Comparison of ENCODE assay signal across 15 cellular contexts in the genomic region with DNA sequence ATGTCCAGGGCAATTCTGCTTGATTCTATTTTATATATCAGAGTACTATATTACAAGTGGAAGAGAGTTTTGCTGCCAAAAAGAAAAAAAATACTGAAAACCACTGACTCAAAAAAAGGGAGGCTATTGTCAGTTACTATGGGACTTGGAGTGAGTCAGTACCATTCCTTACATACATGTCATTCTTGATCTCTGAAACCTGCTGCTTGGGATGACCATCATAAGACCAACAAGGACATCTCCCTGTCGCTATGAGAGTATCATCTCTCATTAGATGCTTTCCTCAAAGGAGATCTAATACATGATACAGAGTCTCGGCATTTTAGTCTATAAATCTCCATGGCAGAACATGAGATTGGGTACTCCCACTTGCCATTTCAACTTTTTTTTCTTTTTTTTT. TPM values are rescaled to one million over a fixed set of nuclear protein-coding genes. Genes with fewer than 3 reads are reported as not detected.
DNase-seq lines count a peak whose midpoint lies in the region; ATAC-seq, FAIRE-seq and TF ChIP-seq lines count a peak whose summit lies in the region.
"Had no signal": no experiment of that assay in that cellular context is flagged by ENCODE, and none has a peak within 500 bp of the region (broad histone marks: within the 10 kb centered on the region; RNA-seq: fewer than 3 reads in every experiment).

No MANE protein-coding gene starts in this region.

- H3K27me3 Mint-ChIP-seq in activated CD4-positive, alpha-beta memory T cell treated with anti-CD3 and anti-CD28 coated beads for 36 hours: no peaks in the 10 kb centered on the region

- H3K4me3 ChIP-seq in keratinocyte (ENCODE audit: control insufficient read depth in 2 of 3, extremely low read depth in 1 of 3, insufficient read depth in 2 of 3, low read depth in 1 of 3, low read length in 3 of 3) (no peak overlapping the region), gastroesophageal sphincter (no peak overlapping the region)
- H3K4me3 ChIP-seq: adrenal gland, uterus had no signal

- H3K4me1 ChIP-seq in keratinocyte (ENCODE audit: control insufficient read depth, extremely low read depth, insufficient read depth, low read length) (no peaks in the 10 kb centered on the region), gastroesophageal sphincter (no peaks in the 10 kb centered on the region)
- H3K4me1 ChIP-seq: adrenal gland, BE2C, parathyroid adenoma, uterus had no signal

- H3K27me3 ChIP-seq in keratinocyte (ENCODE audit: control insufficient read depth, extremely low read depth, insufficient read depth, low read length) (no peaks in the 10 kb centered on the region), gastroesophageal sphincter (no peaks in the 10 kb centered on the region)
- H3K27me3 ChIP-seq: adrenal gland, BE2C, uterus had no signal

- peaks cover 11 to 23% of the 10 kb centered on the region in 2 experiments for H3K36me3 ChIP-seq in keratinocyte (ENCODE audit: control insufficient read depth in 2 of 2, extremely low read depth in 1 of 2, insufficient read depth in 2 of 2, low read length in 2 of 2)
- H3K36me3 ChIP-seq in gastroesophageal sphincter: peaks cover 0 to 76% of the 10 kb centered on the region in 2 donors
- H3K36me3 ChIP-seq: BE2C, uterus had no signal

- TF ChIP-seq POLR2A in gastroesophageal sphincter (IDR thresholded peaks at IDR 0.05): no peak

- H3K9ac ChIP-seq in keratinocyte (ENCODE audit: control insufficient read depth, extremely low read depth, insufficient read depth, low read length): no peak overlapping the region
- H3K9ac ChIP-seq: parathyroid adenoma had no signal

- peaks cover 31% of the 10 kb centered on the region for H3K36me3 Mint-ChIP-seq in activated CD4-positive, alpha-beta memory T cell treated with anti-CD3 and anti-CD28 coated beads for 36 hours

- H3K9me3 Mint-ChIP-seq in activated CD4-positive, alpha-beta memory T cell treated with anti-CD3 and anti-CD28 coated beads for 36 hours: no peaks in the 10 kb centered on the region
- H3K9me3 Mint-ChIP-seq: WTC11 had no signal

- H3K79me2 ChIP-seq in keratinocyte (ENCODE audit: control insufficient read depth, insufficient read depth, low read length): no peaks in the 10 kb centered on the region
- H3K79me2 ChIP-seq: parathyroid adenoma had no signal

- POLR2A ChIA-PET in activated CD4-positive, alpha-beta memory T cell treated with anti-CD3 and anti-CD28 coated beads for 36 hours (lab: Charles Lee): no interaction called here

- no peak overlapping the region for H3K27ac ChIP-seq in keratinocyte (ENCODE audit: control insufficient read depth, insufficient read depth, low read length)
- H3K27ac ChIP-seq in gastroesophageal sphincter: no peak overlapping the region
- H3K27ac ChIP-seq: adrenal gland, parathyroid adenoma, uterus had no signal

- H3K4me2 ChIP-seq in keratinocyte (ENCODE audit: control insufficient read depth, extremely low read depth, insufficient read depth, low read depth, low read length): no peak overlapping the region

- FAIRE-seq in keratinocyte (lab: Jason Lieb, UNC): no peak

- 93 to 94% methylated on average over 2 of the region's 2 CpGs for WGBS in gastroesophageal sphincter (ENCODE audit: low coverage in 1 of 2), 2 donors

- DNase-seq in ACHN: peak; percentile 87
- DNase-seq in HS-27A (ENCODE audit: low read depth): peak; percentile 92
- peak; percentile 85 for DNase-seq in astrocyte of the hippocampus (ENCODE audit: low read depth, low spot score)
- DNase-seq in keratinocyte (ENCODE audit: low read depth, low spot score): peak; percentile 19
- no peak for DNase-seq in epidermal melanocyte (ENCODE audit: insufficient read length, low spot score)
- no peak for DNase-seq in activated CD4-positive, alpha-beta memory T cell treated with anti-CD3 and anti-CD28 coated beads for 36 hours
- DNase-seq in NCI-H1436 treated with DMSO at 0.1 percent for 48 hours (lab: John Stamatoyannopoulos, UW): no peak
- DNase-seq: adrenal gland; BE2C; effector memory CD4-positive, alpha-beta T cell; NCI-H1930; uterus had no signal

- H3K9me3 ChIP-seq in keratinocyte (ENCODE audit: control insufficient read depth, low read depth, low read length) (no peaks in the 10 kb centered on the region), gastroesophageal sphincter (no peaks in the 10 kb centered on the region)
- H3K9me3 ChIP-seq: adrenal gland, BE2C, uterus had no signal

- no peak overlapping the region for H3K4me3 Mint-ChIP-seq in activated CD4-positive, alpha-beta memory T cell treated with anti-CD3 and anti-CD28 coated beads for 36 hours
- H3K4me3 Mint-ChIP-seq: WTC11 had no signal

- no peak for ATAC-seq in gastroesophageal sphincter
- ATAC-seq: WTC11 had no signal

- no peaks in the 10 kb centered on the region for H3K4me1 Mint-ChIP-seq in activated CD4-positive, alpha-beta memory T cell treated with anti-CD3 and anti-CD28 coated beads for 36 hours (ENCODE audit: low read depth)
- H3K4me1 Mint-ChIP-seq: WTC11 had no signal

- dilution Hi-C loops in keratinocyte (cut with MboI; ENCODE audit: extremely low pct_ligation_motif_present, low sequenced_read_pairs): no loop called here

- H3K27ac Mint-ChIP-seq in activated CD4-positive, alpha-beta memory T cell treated with anti-CD3 and anti-CD28 coated beads for 36 hours: no peak overlapping the region
- H3K27ac Mint-ChIP-seq: WTC11 had no signal

- TF ChIP-seq EP300 in gastroesophageal sphincter (IDR thresholded peaks at IDR 0.05): no peak

- intact Hi-C loops in activated CD4-positive, alpha-beta memory T cell treated with anti-CD3 and anti-CD28 coated beads for 36 hours (cut with micrococcal nuclease): no loop called here

- no peaks in the 10 kb centered on the region for H3K9me1 ChIP-seq in keratinocyte (ENCODE audit: control insufficient read depth, extremely low read depth, insufficient read depth, low read length)

- in situ Hi-C loops in ACHN (cut with HindIII; ENCODE audit: low pct_ligation_motif_present, low pct_unique_long_range_greater_than_20kb, low sequenced_read_pairs): no loop called here

- TF ChIP-seq CTCF in keratinocyte (optimal IDR thresholded peaks at IDR 0.05 in 1 of 3, IDR thresholded peaks at IDR 0.05 in 1 of 3, conservative IDR thresholded peaks at IDR 0.05 in 1 of 3; ENCODE audit: extremely low read depth in 1 of 3, insufficient read depth in 2 of 3, low read length in 3 of 3): no peak
- TF ChIP-seq CTCF in gastroesophageal sphincter (IDR thresholded peaks at IDR 0.05): no peak

- no peaks in the 10 kb centered on the region for H4K20me1 ChIP-seq in keratinocyte (ENCODE audit: control insufficient read depth, extremely low read depth, insufficient read depth, low read length)

- CTCF ChIA-PET in activated CD4-positive, alpha-beta memory T cell treated with anti-CD3 and anti-CD28 coated beads for 36 hours (lab: Charles Lee): no interaction called here

- H2AFZ ChIP-seq in keratinocyte (ENCODE audit: control insufficient read depth, low read length): no peak overlapping the region
- H2AFZ ChIP-seq: parathyroid adenoma had no signal

RNA-seq across cellular contexts. Expression of gene INPP5B, which starts 11.8 kb away (rescaled TPM):
- polyA plus RNA-seq in keratinocyte: 3.4 to 6.4 TPM (median 6.0 TPM) in 3 replicates
- polyA plus RNA-seq in keratinocyte (2011; ENCODE audit: low read depth): 3.0 TPM
- 2.3 and 3.9 TPM in 2 replicates for polyA plus RNA-seq in keratinocyte (2011; cell fraction: cytosol; rRNA removed)
- 5.8 and 6.3 TPM in 2 replicates for polyA plus RNA-seq in keratinocyte (2011; cell fraction: nucleus; rRNA removed)
- 3.0 and 4.1 TPM in 2 replicates for polyA plus RNA-seq in keratinocyte (2012; ENCODE audit: low replicate concordance)
- polyA minus RNA-seq in keratinocyte: 3.5 to 5.9 TPM (median 5.2 TPM) in 3 replicates
- 3.3 TPM for polyA minus RNA-seq in keratinocyte (2011; cell fraction: cytosol; rRNA and poly(A)+ RNA removed)
- 3.0 and 6.7 TPM in 2 replicates for polyA minus RNA-seq in keratinocyte (2011; cell fraction: nucleus; rRNA and poly(A)+ RNA removed)
- total RNA-seq in activated CD4-positive, alpha-beta memory T cell treated with anti-CD3 and anti-CD28 coated beads for 36 hours: 10 to 100 TPM; 24.3 to 24.4 TPM
- total RNA-seq in gastroesophageal sphincter: 10 to 100 TPM; 32.6 to 80.8 (median 37.7) TPM

RNA-seq across cellular contexts. Expression of gene SF3A3, which starts 31.1 kb away (rescaled TPM):
- polyA plus RNA-seq in keratinocyte: 26.4 to 47.0 TPM (median 44.5 TPM) in 3 replicates
- 125 TPM for polyA plus RNA-seq in keratinocyte (2011; ENCODE audit: low read depth)
- polyA plus RNA-seq in keratinocyte (2011; cell fraction: cytosol; rRNA removed): 27.8 and 45.9 TPM in 2 replicates
- 37.7 and 48.5 TPM in 2 replicates for polyA plus RNA-seq in keratinocyte (2011; cell fraction: nucleus; rRNA removed)
- 30.4 and 59.0 TPM in 2 replicates for polyA plus RNA-seq in keratinocyte (2012; ENCODE audit: low replicate concordance)
- polyA minus RNA-seq in keratinocyte: 7.8 to 38.2 TPM (median 21.6 TPM) in 3 replicates
- 37.4 TPM for polyA minus RNA-seq in keratinocyte (2011; cell fraction: cytosol; rRNA and poly(A)+ RNA removed)
- polyA minus RNA-seq in keratinocyte (2011; cell fraction: nucleus; rRNA and poly(A)+ RNA removed): 19.1 and 28.4 TPM in 2 replicates
- total RNA-seq in activated CD4-positive, alpha-beta memory T cell treated with anti-CD3 and anti-CD28 coated beads for 36 hours: 10 to 100 TPM; 93.5 to 94.4 TPM
- 10 to 100 TPM; 44.0 to 61.9 (median 50.9) TPM for total RNA-seq in gastroesophageal sphincter

RNA-seq across cellular contexts. Expression of gene FHL3, which starts 46.6 kb away (rescaled TPM):
- 5.1 to 24.6 TPM (median 5.2 TPM) in 3 replicates for polyA plus RNA-seq in keratinocyte
- polyA plus RNA-seq in keratinocyte (2011; ENCODE audit: low read depth): 6.6 TPM
- 9.0 and 16.5 TPM in 2 replicates for polyA plus RNA-seq in keratinocyte (2011; cell fraction: cytosol; rRNA removed)
- 10.2 and 14.7 TPM in 2 replicates for polyA plus RNA-seq in keratinocyte (2011; cell fraction: nucleus; rRNA removed)
- 11.9 and 29.7 TPM in 2 replicates for polyA plus RNA-seq in keratinocyte (2012; ENCODE audit: low replicate concordance)
- polyA minus RNA-seq in keratinocyte: 16.0 to 51.9 TPM (median 20.1 TPM) in 3 replicates
- polyA minus RNA-seq in keratinocyte (2011; cell fraction: cytosol; rRNA and poly(A)+ RNA removed): 16.7 TPM
- polyA minus RNA-seq in keratinocyte (2011; cell fraction: nucleus; rRNA and poly(A)+ RNA removed): 9.4 and 14.0 TPM in 2 replicates
- total RNA-seq in activated CD4-positive, alpha-beta memory T cell treated with anti-CD3 and anti-CD28 coated beads for 36 hours: 10 to 100 TPM; 14.4 to 14.7 TPM
- 10 to 100 TPM; 25.8 to 58.4 (median 30.6) TPM for total RNA-seq in gastroesophageal sphincter

RNA-seq across cellular contexts. Expression of gene UTP11, which starts 53.8 kb away (rescaled TPM):
- 24.1 to 50.0 TPM (median 49.1 TPM) in 3 replicates for polyA plus RNA-seq in keratinocyte
- 145 TPM for polyA plus RNA-seq in keratinocyte (2011; ENCODE audit: low read depth)
- 26.4 and 35.2 TPM in 2 replicates for polyA plus RNA-seq in keratinocyte (2011; cell fraction: cytosol; rRNA removed)
- polyA plus RNA-seq in keratinocyte (2011; cell fraction: nucleus; rRNA removed): 24.5 and 39.0 TPM in 2 replicates
- polyA plus RNA-seq in keratinocyte (2012; ENCODE audit: low replicate concordance): 31.7 and 64.5 TPM in 2 replicates
- polyA minus RNA-seq in keratinocyte: 5.7 to 12.6 TPM (median 7.4 TPM) in 3 replicates
- 15.3 TPM for polyA minus RNA-seq in keratinocyte (2011; cell fraction: cytosol; rRNA and poly(A)+ RNA removed)
- polyA minus RNA-seq in keratinocyte (2011; cell fraction: nucleus; rRNA and poly(A)+ RNA removed): 6.4 and 13.8 TPM in 2 replicates
- total RNA-seq in activated CD4-positive, alpha-beta memory T cell treated with anti-CD3 and anti-CD28 coated beads for 36 hours: 10 to 100 TPM; 51.2 to 52.3 TPM
- total RNA-seq in gastroesophageal sphincter: 10 to 100 TPM; 50.7 to 79.2 (median 59.8) TPM

Comparison
In these comparisons a context has a peak if more than half of its experiments do, and no peak if none do; other contexts are left out.
1. DNase-seq: peak in ACHN (single experiment), HS-27A (single experiment), astrocyte of the hippocampus (single experiment) and keratinocyte (single experiment); none in epidermal melanocyte (single experiment), activated CD4-positive, alpha-beta memory T cell treated with anti-CD3 and anti-CD28 coated beads for 36 hours (single experiment) and NCI-H1436 treated with DMSO at 0.1 percent for 48 hours (single experiment).